14 cellular contexts compared by ENCODE assay signal in genomic region chr12:71562681-71563595, GRCh38.
A peak's percentile ranks its signal among the peaks of the same experiment; 100 is the strongest.
DNase-seq lines count a peak whose midpoint lies in the region; ATAC-seq and TF ChIP-seq lines count a peak whose summit lies in the region.
"Had no signal": no experiment of that assay in that cellular context is flagged by ENCODE, and none has a peak within 500 bp of the region (broad histone marks: within the 10 kb centered on the region; RNA-seq: fewer than 3 reads in every experiment).

No MANE protein-coding gene starts in this region.

- no peak overlapping the region for H2BK20ac ChIP-seq in IMR-90 (ENCODE audit: low read depth, low read length)

- intact Hi-C loops in IMR-90 (cut with micrococcal nuclease) (loop anchor here (5.0 kb wide), 1 partner anchor 39 kb away; no protein-coding TSS in a partner anchor), cardiac septum (cut with DNase I) (no loop called here)

- no peak for TF ChIP-seq POLR2A in IMR-90 (IDR thresholded peaks at IDR 0.05; ENCODE audit: low read depth, low read length)

- no peak overlapping the region for H3K23ac ChIP-seq in IMR-90 (ENCODE audit: low read depth, low read length)

- H3K18ac ChIP-seq in IMR-90 (ENCODE audit: low read depth, low read length), result no peak overlapping the region

- no peak overlapping the region for H3K27ac ChIP-seq in IMR-90 (ENCODE audit: insufficient read depth, low read length)

- DNase-seq in NCI-H2029 (lab: John Stamatoyannopoulos, UW) (peak; percentile 12), NCI-H2029 treated with DMSO at 0.1 percent for 48 hours (lab: John Stamatoyannopoulos, UW) (no peak), IMR-90 (no peak), SK-N-DZ (ENCODE audit: low spot score) (peak; percentile 75), left kidney (ENCODE audit: low read depth, low spot score) (peak; percentile 48), cortex of kidney (lab: John Stamatoyannopoulos, UW) (no peak), cardiac septum (ENCODE audit: low spot score) (no peak)
- DNase-seq: C1 segment of cervical spinal cord, DMS153, H9, NCI-H146, NCI-H2107, SIG-M5 had no signal

- no peak overlapping the region for H3K4me3 ChIP-seq in IMR-90 (ENCODE audit: insufficient read depth, low read depth, low read length)

- no peak overlapping the region for H4K5ac ChIP-seq in IMR-90 (ENCODE audit: low read depth, low read length)

- no peaks in the 10 kb centered on the region for H3K36me3 ChIP-seq in IMR-90 (ENCODE audit: control insufficient read depth, insufficient read depth, low read length)

- H2AK5ac ChIP-seq in IMR-90 (ENCODE audit: low read depth, low read length), result no peak overlapping the region

- dilution Hi-C loops in IMR-90 (cut with HindIII; ENCODE audit: low sequenced_read_pairs, unreplicated experiment), result no loop called here

- H3K4ac ChIP-seq in IMR-90 (ENCODE audit: low read depth, low read length), result no peak overlapping the region

- H4K91ac ChIP-seq in IMR-90 (ENCODE audit: insufficient read depth, low read depth, low read length), result no peak overlapping the region

- no peak overlapping the region for H2BK5ac ChIP-seq in IMR-90 (ENCODE audit: low read depth, low read length, poor library complexity, severe bottlenecking)

- TF ChIP-seq RAD21 in IMR-90 (IDR thresholded peaks at IDR 0.05; ENCODE audit: low read length), result no peak

- POLR2A ChIA-PET in IMR-90 (lab: Charles Lee; ENCODE audit: unreplicated experiment), result no interaction called here

- H3K27me3 ChIP-seq in IMR-90 (ENCODE audit: control insufficient read depth, insufficient read depth, low read length), result peaks cover 4% of the 10 kb centered on the region; the same call in 1 of the 2 replicates

- H3K9me3 ChIP-seq in IMR-90 (ENCODE audit: control insufficient read depth, insufficient read depth, low read length), result no peaks in the 10 kb centered on the region

- 81% methylated on average over 6 of the region's 11 CpGs; no CpG with 5 or more reads in 1 of the 2 experiments for WGBS in IMR-90 (ENCODE audit: extremely low coverage in 2 of 2, insufficient read length in 1 of 2), 2 experiments

- peaks cover 2% of the 10 kb centered on the region for H3K4me1 ChIP-seq in IMR-90 (ENCODE audit: control insufficient read depth, insufficient read depth, low read length)

- no peaks in the 10 kb centered on the region for H4K20me1 ChIP-seq in IMR-90 (ENCODE audit: insufficient read depth, low read length)

- in situ Hi-C loops in IMR-90 (cut with MboI; ENCODE audit: low sequenced_read_pairs), result no loop called here

- CTCF ChIA-PET in IMR-90 (lab: Yijun Ruan, JAX), result no interaction called here

- no peak overlapping the region for H3K56ac ChIP-seq in IMR-90 (ENCODE audit: extremely low read depth, insufficient read depth, low read length)

- ATAC-seq in IMR-90 (ENCODE audit: low read depth), result no peak
- no peak for ATAC-seq in GM21528 (IDR thresholded peaks at IDR 0.05; ENCODE audit: low FRiP score, unreplicated experiment)

- no peak overlapping the region for H3K4me2 ChIP-seq in IMR-90 (ENCODE audit: low read depth, low read length)

- no TSS peak for BruUV-seq in IMR-90 (replicated peaks; lab: Mats Ljungman, UMichigan)

- no peak for TF ChIP-seq CTCF in IMR-90 (conservative IDR thresholded peaks at IDR 0.05; ENCODE audit: low read depth, low read length)

- H2BK15ac ChIP-seq in IMR-90 (ENCODE audit: low read depth, low read length), result no peak overlapping the region

- no peak overlapping the region for H2BK120ac ChIP-seq in IMR-90 (ENCODE audit: low read depth, low read length)

- no peak overlapping the region; the same call in 1 of the 2 replicates for H3K14ac ChIP-seq in IMR-90 (replicated peaks; ENCODE audit: low read depth, low read length)

- no peaks in the 10 kb centered on the region for H3K79me1 ChIP-seq in IMR-90 (ENCODE audit: low read depth in 1 of 2, low read length in 2 of 2)

- H2AFZ ChIP-seq in IMR-90 (replicated peaks; ENCODE audit: low read length, poor library complexity), result peak overlapping the region; percentile 65

- H4K8ac ChIP-seq in IMR-90 (ENCODE audit: low read depth in 2 of 2, low read length in 2 of 2), result no peak overlapping the region

- H2AK9ac ChIP-seq in IMR-90 (replicated peaks; ENCODE audit: low read depth, low read length, poor library complexity), result no peak overlapping the region

- H3K9me1 ChIP-seq in IMR-90 (ENCODE audit: insufficient read depth, low read length), result no peaks in the 10 kb centered on the region

- H3K9ac ChIP-seq in IMR-90 (ENCODE audit: low read depth, low read length), result no peak overlapping the region

TF ChIP-seq in IMR-90, 13 proteins besides CTCF, POLR2A, EP300 and RAD21:
- TF ChIP-seq RFX5 (IDR thresholded peaks at IDR 0.05; ENCODE audit: low read depth, low read length) (no peak), MAZ (IDR thresholded peaks at IDR 0.05; ENCODE audit: borderline replicate concordance, low read depth, low read length) (no peak), CHD1 (IDR thresholded peaks at IDR 0.05; ENCODE audit: low read depth, low read length) (no peak), MAFK (IDR thresholded peaks at IDR 0.05; ENCODE audit: low read depth, low read length) (no peak), USF2 (IDR thresholded peaks at IDR 0.05; ENCODE audit: low read depth, low read length) (no peak), FOS (IDR thresholded peaks at IDR 0.05; ENCODE audit: low read depth, low read length) (no peak), NFE2L2 (IDR thresholded peaks at IDR 0.05; ENCODE audit: low read depth, low read length) (no peak), CEBPB (IDR thresholded peaks at IDR 0.05; ENCODE audit: low read depth, low read length) (no peak), BHLHE40 (IDR thresholded peaks at IDR 0.05; ENCODE audit: low read depth, low read length) (no peak), SMC3 (IDR thresholded peaks at IDR 0.05; ENCODE audit: low read depth, low read length) (no peak), MXI1 (IDR thresholded peaks at IDR 0.05; ENCODE audit: borderline replicate concordance, low read depth, low read length) (no peak), RCOR1 (IDR thresholded peaks at IDR 0.05; ENCODE audit: insufficient replicate concordance, low read length) (no peak), ELK1 (IDR thresholded peaks at IDR 0.05; ENCODE audit: borderline replicate concordance, low read depth, low read length) (no peak)

Comparison
In these comparisons a context has a peak if more than half of its experiments do, and no peak if none do; other contexts are left out.
1. DNase-seq: peak in NCI-H2029 (single experiment), SK-N-DZ (single experiment) and left kidney (single experiment); none in NCI-H2029 treated with DMSO at 0.1 percent for 48 hours (single experiment), IMR-90 (single experiment), cortex of kidney (single experiment) and cardiac septum (single experiment).